Comparison of ENCODE assay signal across 15 cellular contexts in the genomic region with DNA sequence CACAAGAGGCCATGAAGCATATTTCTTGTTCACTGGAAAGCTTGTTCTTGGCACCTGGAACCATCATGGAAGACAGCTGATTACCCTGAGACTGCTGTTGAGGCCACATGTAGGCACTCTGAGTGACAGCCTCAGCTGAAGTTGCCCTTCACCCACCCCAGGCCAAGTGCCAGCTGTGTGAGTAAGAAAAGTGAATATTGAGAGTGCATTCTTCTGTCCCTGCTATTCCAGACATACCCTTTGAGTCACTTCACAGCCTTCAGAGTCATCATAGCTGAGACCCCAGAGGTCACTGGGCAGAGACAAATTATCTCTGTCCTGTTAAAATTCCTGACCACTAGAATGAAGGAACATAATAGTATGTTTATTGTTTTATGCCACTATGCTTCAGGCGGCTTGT.
DNase-seq lines count a peak whose midpoint lies in the region; FAIRE-seq and TF ChIP-seq lines count a peak whose summit lies in the region.
"Had no signal": no experiment of that assay in that cellular context is flagged by ENCODE, and none has a peak within 500 bp of the region (broad histone marks: within the 10 kb centered on the region; RNA-seq: fewer than 3 reads in every experiment).

No MANE protein-coding gene starts in this region.

- H3K27ac ChIP-seq in brain microvascular endothelial cell = no peak overlapping the region
- no peak overlapping the region for H3K27ac ChIP-seq in keratinocyte (ENCODE audit: control insufficient read depth, insufficient read depth, low read length)
- no peak overlapping the region for H3K27ac ChIP-seq in transverse colon

- FAIRE-seq in keratinocyte (lab: Jason Lieb, UNC) = peak; percentile 57

- DNase-seq in ACHN = peak; percentile 34
- peak; percentile 99 for DNase-seq in LHCN-M2 (ENCODE audit: low read depth)
- DNase-seq in brain microvascular endothelial cell = peak; percentile 78
- no peak for DNase-seq in keratinocyte (ENCODE audit: low read depth, low spot score)
- DNase-seq in transverse colon = no peak
- DNase-seq in D341Med (ENCODE audit: low spot score) = no peak
- DNase-seq in C1 segment of cervical spinal cord (lab: John Stamatoyannopoulos, UW) = no peak
- DNase-seq in HuH-7.5 (ENCODE audit: low spot score) = no peak
- DNase-seq: activated effector memory CD4-positive, alpha-beta T cell treated with Interleukin-2 at 50 U/mL for 16 hours; caudate nucleus; DND-41; left colon; MV-4-11; NCI-H446; trophoblast cell had no signal

- no peaks in the 10 kb centered on the region for H3K9me3 ChIP-seq in keratinocyte (ENCODE audit: control insufficient read depth, low read depth, low read length)
- no peaks in the 10 kb centered on the region for H3K9me3 ChIP-seq in transverse colon

- no peaks in the 10 kb centered on the region for H3K27me3 ChIP-seq in brain microvascular endothelial cell (replicated peaks)
- no peaks in the 10 kb centered on the region for H3K27me3 ChIP-seq in keratinocyte (ENCODE audit: control insufficient read depth, extremely low read depth, insufficient read depth, low read length)
- no peaks in the 10 kb centered on the region for H3K27me3 ChIP-seq in transverse colon

- in situ Hi-C loops in ACHN (cut with HindIII; ENCODE audit: low pct_ligation_motif_present, low pct_unique_long_range_greater_than_20kb, low sequenced_read_pairs) (no loop called here), brain microvascular endothelial cell (cut with HindIII; ENCODE audit: low pct_ligation_motif_present, low sequenced_read_pairs) (no loop called here), transverse colon (cut with MboI; ENCODE audit: low pct_ligation_motif_present in 1 of 4, low pct_unique_long_range_greater_than_20kb in 1 of 4, low sequenced_read_pairs in 3 of 4) (no loop called here)

- no peaks in the 10 kb centered on the region for H3K9me1 ChIP-seq in keratinocyte (ENCODE audit: control insufficient read depth, extremely low read depth, insufficient read depth, low read length)

- no peak overlapping the region for H3K4me2 ChIP-seq in keratinocyte (ENCODE audit: control insufficient read depth, extremely low read depth, insufficient read depth, low read depth, low read length)

- no peak for TF ChIP-seq CTCF in brain microvascular endothelial cell (IDR thresholded peaks at IDR 0.05; ENCODE audit: low read depth, low read length, missing control alignments)
- TF ChIP-seq CTCF in keratinocyte (optimal IDR thresholded peaks at IDR 0.05 in 1 of 3, IDR thresholded peaks at IDR 0.05 in 1 of 3, conservative IDR thresholded peaks at IDR 0.05 in 1 of 3; ENCODE audit: extremely low read depth in 1 of 3, insufficient read depth in 2 of 3, low read length in 3 of 3) = no peak
- TF ChIP-seq CTCF in transverse colon (IDR thresholded peaks at IDR 0.05) = no peak

- no peaks in the 10 kb centered on the region for H3K79me2 ChIP-seq in keratinocyte (ENCODE audit: control insufficient read depth, insufficient read depth, low read length)

- dilution Hi-C loops in keratinocyte (cut with MboI; ENCODE audit: extremely low pct_ligation_motif_present, low sequenced_read_pairs) = no loop called here

- H3K4me1 ChIP-seq in keratinocyte (ENCODE audit: control insufficient read depth, extremely low read depth, insufficient read depth, low read length) (peaks cover 26% of the 10 kb centered on the region), transverse colon (peaks cover 0 to 8% (median 0%) of the 10 kb centered on the region in 4 donors)

- 85 to 88% methylated on average over 1 of the region's 1 CpG for WGBS in transverse colon (ENCODE audit: low coverage in 1 of 2), 2 donors

- TF ChIP-seq POLR2A in transverse colon (IDR thresholded peaks at IDR 0.05) = no peak

- intact Hi-C loops in transverse colon (cut with DNase I; ENCODE audit: low total_unique reads) = no loop called here

- TF ChIP-seq EP300 in transverse colon (IDR thresholded peaks at IDR 0.05; ENCODE audit: low read depth) = no peak

- H3K4me3 ChIP-seq in brain microvascular endothelial cell (ENCODE audit: low read depth, low read length) = no peak overlapping the region
- no peak overlapping the region for H3K4me3 ChIP-seq in keratinocyte (ENCODE audit: control insufficient read depth in 2 of 3, extremely low read depth in 1 of 3, insufficient read depth in 2 of 3, low read depth in 1 of 3, low read length in 3 of 3)
- no peak overlapping the region for H3K4me3 ChIP-seq in transverse colon

- no peak overlapping the region for H3K9ac ChIP-seq in keratinocyte (ENCODE audit: control insufficient read depth, extremely low read depth, insufficient read depth, low read length)

- H4K20me1 ChIP-seq in keratinocyte (ENCODE audit: control insufficient read depth, extremely low read depth, insufficient read depth, low read length) = no peaks in the 10 kb centered on the region

- H3K36me3 ChIP-seq in brain microvascular endothelial cell (replicated peaks) (no peaks in the 10 kb centered on the region), keratinocyte (ENCODE audit: control insufficient read depth in 2 of 2, extremely low read depth in 1 of 2, insufficient read depth in 2 of 2, low read length in 2 of 2) (no peaks in the 10 kb centered on the region), transverse colon (no peaks in the 10 kb centered on the region)

- no peak overlapping the region for H2AFZ ChIP-seq in keratinocyte (ENCODE audit: control insufficient read depth, low read length)

Comparison
In these comparisons a context has a peak if more than half of its experiments do, and no peak if none do; other contexts are left out.
1. DNase-seq: peak in ACHN (single experiment), LHCN-M2 (single experiment) and brain microvascular endothelial cell (single experiment); none in keratinocyte (single experiment), transverse colon (single experiment), D341Med (single experiment), C1 segment of cervical spinal cord (0 of 14) and HuH-7.5 (single experiment).